ENCODE assay signal across 1 cellular context in the genomic region with DNA sequence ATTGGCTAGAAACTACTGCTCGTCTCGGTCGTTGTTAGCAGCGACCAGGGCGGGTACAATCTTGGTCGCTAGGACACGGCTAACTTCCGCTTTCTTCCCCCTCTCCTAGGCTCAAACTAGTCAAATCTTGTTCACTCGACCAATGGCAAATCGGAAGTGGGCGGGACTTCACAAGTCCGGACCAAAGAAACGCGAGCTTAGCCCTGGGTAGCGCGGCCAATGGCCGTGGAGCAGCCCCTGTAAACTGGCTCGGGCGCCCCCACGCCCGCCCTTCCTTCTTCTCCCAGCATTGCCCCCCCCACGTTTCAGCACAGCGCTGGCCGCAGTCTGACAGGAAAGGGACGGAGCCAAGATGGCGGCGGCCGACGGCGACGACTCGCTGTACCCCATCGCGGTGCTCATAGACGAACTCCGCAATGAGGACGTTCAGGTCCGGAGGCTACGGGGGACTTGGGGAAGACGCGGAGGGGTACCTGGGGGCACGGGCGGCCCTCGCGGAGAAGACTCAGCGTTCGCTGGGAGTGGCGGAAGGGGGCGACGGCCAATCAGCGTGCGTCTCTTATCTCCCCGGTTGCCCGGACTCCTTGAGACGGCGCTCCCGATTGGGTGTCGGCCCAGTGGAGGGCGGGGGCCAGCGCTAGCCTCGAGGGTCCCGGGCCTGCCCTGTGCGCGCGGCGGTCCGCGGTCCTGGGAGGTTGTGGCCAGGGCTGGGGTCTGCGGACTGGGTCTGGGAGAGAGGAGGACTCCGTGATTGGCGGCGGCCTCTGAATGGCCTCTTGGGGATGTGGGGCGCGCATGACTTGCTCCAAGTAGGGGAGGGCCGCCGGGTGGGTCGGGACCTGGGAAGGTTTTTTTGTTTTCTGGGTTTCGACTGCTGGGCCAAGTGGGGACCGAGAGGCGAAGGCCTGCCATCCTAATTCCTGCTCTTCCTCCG.
TF ChIP-seq lines count a peak whose summit lies in the region.

A gene (plus strand): TSS at position 308 of the 934 bp plus-strand sequence. CDS start 45 bp downstream, at position 353.

TF ChIP-seq in HepG2, 621 proteins besides CTCF, POLR2A, EP300 and RAD21 (continued from another document):
- TF ChIP-seq, protein P1, sequence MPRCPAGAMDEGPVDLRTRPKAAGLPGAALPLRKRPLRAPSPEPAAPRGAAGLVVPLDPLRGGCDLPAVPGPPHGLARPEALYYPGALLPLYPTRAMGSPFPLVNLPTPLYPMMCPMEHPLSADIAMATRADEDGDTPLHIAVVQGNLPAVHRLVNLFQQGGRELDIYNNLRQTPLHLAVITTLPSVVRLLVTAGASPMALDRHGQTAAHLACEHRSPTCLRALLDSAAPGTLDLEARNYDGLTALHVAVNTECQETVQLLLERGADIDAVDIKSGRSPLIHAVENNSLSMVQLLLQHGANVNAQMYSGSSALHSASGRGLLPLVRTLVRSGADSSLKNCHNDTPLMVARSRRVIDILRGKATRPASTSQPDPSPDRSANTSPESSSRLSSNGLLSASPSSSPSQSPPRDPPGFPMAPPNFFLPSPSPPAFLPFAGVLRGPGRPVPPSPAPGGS (CRISPR knock-in tag; IDR thresholded peaks at IDR 0.05), result peak; percentile 28; the same call in 1 of the 2 replicates
- TF ChIP-seq, protein P2, sequence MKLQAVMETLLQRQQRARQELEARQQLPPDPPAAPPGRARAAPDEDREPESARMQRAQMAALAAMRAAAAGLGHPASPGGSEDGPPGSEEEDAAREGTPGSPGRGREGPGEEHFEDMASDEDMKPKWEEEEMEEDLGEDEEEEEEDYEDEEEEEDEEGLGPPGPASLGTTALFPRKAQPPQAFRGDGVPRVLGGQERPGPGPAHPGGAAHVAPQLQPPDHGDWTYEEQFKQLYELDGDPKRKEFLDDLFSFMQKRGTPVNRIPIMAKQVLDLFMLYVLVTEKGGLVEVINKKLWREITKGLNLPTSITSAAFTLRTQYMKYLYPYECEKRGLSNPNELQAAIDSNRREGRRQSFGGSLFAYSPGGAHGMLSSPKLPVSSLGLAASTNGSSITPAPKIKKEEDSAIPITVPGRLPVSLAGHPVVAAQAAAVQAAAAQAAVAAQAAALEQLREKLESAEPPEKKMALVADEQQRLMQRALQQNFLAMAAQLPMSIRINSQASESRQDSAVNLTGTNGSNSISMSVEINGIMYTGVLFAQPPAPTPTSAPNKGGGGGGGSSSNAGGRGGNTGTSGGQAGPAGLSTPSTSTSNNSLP (IDR thresholded peaks at IDR 0.05; ENCODE audit: low read depth, low read length), result peak; percentile 19; the same call in 1 of the 2 replicates
- TF ChIP-seq SKI (IDR thresholded peaks at IDR 0.05; ENCODE audit: partially characterized antibody), result peak; percentile 17
- 0 out of 2 replicates have a peak, but pooled peaks have one; percentile 46 for TF ChIP-seq JUND (CRISPR knock-in tag; IDR thresholded peaks at IDR 0.05)
- TF ChIP-seq ZNF7 (CRISPR knock-in tag; IDR thresholded peaks at IDR 0.05), result no peak
- 0 out of 2 replicates have a peak, but pooled peaks have one; percentile 7 for TF ChIP-seq GPN1 (CRISPR knock-in tag; IDR thresholded peaks at IDR 0.05; ENCODE audit: borderline replicate concordance)
- no peak for TF ChIP-seq ZFP62 (CRISPR knock-in tag; IDR thresholded peaks at IDR 0.05)
- TF ChIP-seq RFX1 (IDR thresholded peaks at IDR 0.05), result peak; percentile 100
- peak; percentile 55; the same call in 1 of the 2 replicates for TF ChIP-seq ZNF556 (CRISPR knock-in tag; IDR thresholded peaks at IDR 0.05; ENCODE audit: borderline replicate concordance)
- peak; percentile 91 for TF ChIP-seq ZFX (CRISPR knock-in tag; IDR thresholded peaks at IDR 0.05; ENCODE audit: low read depth)
- peak; percentile 50; the same call in 1 of the 2 replicates for TF ChIP-seq MYC (CRISPR knock-in tag; IDR thresholded peaks at IDR 0.05; ENCODE audit: borderline replicate concordance)
- no peak; the same call in 1 of the 2 replicates for TF ChIP-seq TOE1 (CRISPR knock-in tag; IDR thresholded peaks at IDR 0.05)
- TF ChIP-seq MEIS1 (CRISPR knock-in tag; IDR thresholded peaks at IDR 0.05; ENCODE audit: borderline replicate concordance), result peak; percentile 76; the same call in 1 of the 2 replicates
- no peak for TF ChIP-seq KDM3A (CRISPR knock-in tag; IDR thresholded peaks at IDR 0.05; ENCODE audit: low read depth)
- TF ChIP-seq HNF4G (IDR thresholded peaks at IDR 0.05; ENCODE audit: borderline replicate concordance, low read depth, low read length), result no peak
- no peak for TF ChIP-seq HNF4G (CRISPR knock-in tag; IDR thresholded peaks at IDR 0.05; ENCODE audit: borderline replicate concordance, low read depth)
- TF ChIP-seq, protein P3, sequence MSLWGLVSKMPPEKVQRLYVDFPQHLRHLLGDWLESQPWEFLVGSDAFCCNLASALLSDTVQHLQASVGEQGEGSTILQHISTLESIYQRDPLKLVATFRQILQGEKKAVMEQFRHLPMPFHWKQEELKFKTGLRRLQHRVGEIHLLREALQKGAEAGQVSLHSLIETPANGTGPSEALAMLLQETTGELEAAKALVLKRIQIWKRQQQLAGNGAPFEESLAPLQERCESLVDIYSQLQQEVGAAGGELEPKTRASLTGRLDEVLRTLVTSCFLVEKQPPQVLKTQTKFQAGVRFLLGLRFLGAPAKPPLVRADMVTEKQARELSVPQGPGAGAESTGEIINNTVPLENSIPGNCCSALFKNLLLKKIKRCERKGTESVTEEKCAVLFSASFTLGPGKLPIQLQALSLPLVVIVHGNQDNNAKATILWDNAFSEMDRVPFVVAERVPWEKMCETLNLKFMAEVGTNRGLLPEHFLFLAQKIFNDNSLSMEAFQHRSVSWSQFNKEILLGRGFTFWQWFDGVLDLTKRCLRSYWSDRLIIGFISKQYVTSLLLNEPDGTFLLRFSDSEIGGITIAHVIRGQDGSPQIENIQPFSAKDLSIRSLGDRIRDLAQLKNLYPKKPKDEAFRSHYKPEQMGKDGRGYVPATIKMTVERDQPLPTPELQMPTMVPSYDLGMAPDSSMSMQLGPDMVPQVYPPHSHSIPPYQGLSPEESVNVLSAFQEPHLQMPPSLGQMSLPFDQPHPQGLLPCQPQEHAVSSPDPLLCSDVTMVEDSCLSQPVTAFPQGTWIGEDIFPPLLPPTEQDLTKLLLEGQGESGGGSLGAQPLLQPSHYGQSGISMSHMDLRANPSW (CRISPR knock-in tag; IDR thresholded peaks at IDR 0.05; ENCODE audit: borderline replicate concordance), result peak; percentile 30; the same call in 1 of the 2 replicates
- TF ChIP-seq ZFP41 (CRISPR knock-in tag; IDR thresholded peaks at IDR 0.05; ENCODE audit: borderline replicate concordance), result no peak; the same call in 1 of the 2 replicates
- TF ChIP-seq, protein P4, sequence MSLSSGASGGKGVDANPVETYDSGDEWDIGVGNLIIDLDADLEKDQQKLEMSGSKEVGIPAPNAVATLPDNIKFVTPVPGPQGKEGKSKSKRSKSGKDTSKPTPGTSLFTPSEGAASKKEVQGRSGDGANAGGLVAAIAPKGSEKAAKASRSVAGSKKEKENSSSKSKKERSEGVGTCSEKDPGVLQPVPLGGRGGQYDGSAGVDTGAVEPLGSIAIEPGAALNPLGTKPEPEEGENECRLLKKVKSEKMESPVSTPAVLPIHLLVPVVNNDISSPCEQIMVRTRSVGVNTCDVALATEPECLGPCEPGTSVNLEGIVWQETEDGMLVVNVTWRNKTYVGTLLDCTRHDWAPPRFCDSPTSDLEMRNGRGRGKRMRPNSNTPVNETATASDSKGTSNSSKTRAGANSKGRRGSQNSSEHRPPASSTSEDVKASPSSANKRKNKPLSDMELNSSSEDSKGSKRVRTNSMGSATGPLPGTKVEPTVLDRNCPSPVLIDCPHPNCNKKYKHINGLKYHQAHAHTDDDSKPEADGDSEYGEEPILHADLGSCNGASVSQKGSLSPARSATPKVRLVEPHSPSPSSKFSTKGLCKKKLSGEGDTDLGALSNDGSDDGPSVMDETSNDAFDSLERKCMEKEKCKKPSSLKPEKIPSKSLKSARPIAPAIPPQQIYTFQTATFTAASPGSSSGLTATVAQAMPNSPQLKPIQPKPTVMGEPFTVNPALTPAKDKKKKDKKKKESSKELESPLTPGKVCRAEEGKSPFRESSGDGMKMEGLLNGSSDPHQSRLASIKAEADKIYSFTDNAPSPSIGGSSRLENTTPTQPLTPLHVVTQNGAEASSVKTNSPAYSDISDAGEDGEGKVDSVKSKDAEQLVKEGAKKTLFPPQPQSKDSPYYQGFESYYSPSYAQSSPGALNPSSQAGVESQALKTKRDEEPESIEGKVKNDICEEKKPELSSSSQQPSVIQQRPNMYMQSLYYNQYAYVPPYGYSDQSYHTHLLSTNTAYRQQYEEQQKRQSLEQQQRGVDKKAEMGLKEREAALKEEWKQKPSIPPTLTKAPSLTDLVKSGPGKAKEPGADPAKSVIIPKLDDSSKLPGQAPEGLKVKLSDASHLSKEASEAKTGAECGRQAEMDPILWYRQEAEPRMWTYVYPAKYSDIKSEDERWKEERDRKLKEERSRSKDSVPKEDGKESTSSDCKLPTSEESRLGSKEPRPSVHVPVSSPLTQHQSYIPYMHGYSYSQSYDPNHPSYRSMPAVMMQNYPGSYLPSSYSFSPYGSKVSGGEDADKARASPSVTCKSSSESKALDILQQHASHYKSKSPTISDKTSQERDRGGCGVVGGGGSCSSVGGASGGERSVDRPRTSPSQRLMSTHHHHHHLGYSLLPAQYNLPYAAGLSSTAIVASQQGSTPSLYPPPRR (CRISPR knock-in tag; IDR thresholded peaks at IDR 0.05; ENCODE audit: borderline replicate concordance), result peak; percentile 58; the same call in 1 of the 2 replicates
- TF ChIP-seq, protein P5, sequence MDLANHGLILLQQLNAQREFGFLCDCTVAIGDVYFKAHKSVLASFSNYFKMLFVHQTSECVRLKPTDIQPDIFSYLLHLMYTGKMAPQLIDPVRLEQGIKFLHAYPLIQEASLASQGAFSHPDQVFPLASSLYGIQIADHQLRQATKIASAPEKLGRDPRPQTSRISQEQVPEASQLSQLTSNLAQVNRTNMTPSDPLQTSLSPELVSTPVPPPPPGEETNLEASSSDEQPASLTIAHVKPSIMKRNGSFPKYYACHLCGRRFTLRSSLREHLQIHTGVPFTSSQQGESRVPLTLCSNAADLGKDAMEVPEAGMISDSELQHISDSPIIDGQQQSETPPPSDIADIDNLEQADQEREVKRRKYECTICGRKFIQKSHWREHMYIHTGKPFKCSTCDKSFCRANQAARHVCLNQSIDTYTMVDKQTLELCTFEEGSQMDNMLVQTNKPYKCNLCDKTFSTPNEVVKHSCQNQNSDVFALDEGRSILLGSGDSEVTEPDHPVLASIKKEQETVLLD (CRISPR knock-in tag; IDR thresholded peaks at IDR 0.05; ENCODE audit: low read depth), result peak; percentile 17; the same call in 1 of the 2 replicates
- TF ChIP-seq PRPF4 (IDR thresholded peaks at IDR 0.05; ENCODE audit: low read depth, low read length, poor library complexity, severe bottlenecking), result no peak
- no peak for TF ChIP-seq ZNF329 (CRISPR knock-in tag; IDR thresholded peaks at IDR 0.05; ENCODE audit: low read depth)
- TF ChIP-seq, protein P6, sequence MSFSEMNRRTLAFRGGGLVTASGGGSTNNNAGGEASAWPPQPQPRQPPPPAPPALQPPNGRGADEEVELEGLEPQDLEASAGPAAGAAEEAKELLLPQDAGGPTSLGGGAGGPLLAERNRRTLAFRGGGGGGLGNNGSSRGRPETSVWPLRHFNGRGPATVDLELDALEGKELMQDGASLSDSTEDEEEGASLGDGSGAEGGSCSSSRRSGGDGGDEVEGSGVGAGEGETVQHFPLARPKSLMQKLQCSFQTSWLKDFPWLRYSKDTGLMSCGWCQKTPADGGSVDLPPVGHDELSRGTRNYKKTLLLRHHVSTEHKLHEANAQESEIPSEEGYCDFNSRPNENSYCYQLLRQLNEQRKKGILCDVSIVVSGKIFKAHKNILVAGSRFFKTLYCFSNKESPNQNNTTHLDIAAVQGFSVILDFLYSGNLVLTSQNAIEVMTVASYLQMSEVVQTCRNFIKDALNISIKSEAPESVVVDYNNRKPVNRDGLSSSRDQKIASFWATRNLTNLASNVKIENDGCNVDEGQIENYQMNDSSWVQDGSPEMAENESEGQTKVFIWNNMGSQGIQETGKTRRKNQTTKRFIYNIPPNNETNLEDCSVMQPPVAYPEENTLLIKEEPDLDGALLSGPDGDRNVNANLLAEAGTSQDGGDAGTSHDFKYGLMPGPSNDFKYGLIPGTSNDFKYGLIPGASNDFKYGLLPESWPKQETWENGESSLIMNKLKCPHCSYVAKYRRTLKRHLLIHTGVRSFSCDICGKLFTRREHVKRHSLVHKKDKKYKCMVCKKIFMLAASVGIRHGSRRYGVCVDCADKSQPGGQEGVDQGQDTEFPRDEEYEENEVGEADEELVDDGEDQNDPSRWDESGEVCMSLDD (CRISPR knock-in tag; IDR thresholded peaks at IDR 0.05; ENCODE audit: borderline replicate concordance), result no peak
- peak; percentile 79 for TF ChIP-seq MAZ (IDR thresholded peaks at IDR 0.05; ENCODE audit: borderline replicate concordance, low read depth, low read length)
- peak; percentile 70 for TF ChIP-seq MAZ (CRISPR knock-in tag; IDR thresholded peaks at IDR 0.05; ENCODE audit: low read depth)
- no peak for TF ChIP-seq REXO4 (CRISPR knock-in tag; IDR thresholded peaks at IDR 0.05; ENCODE audit: borderline replicate concordance)
- TF ChIP-seq ISX (CRISPR knock-in tag; conservative IDR thresholded peaks at IDR 0.05), result no peak
- peak; percentile 54 for TF ChIP-seq PTBP1 (IDR thresholded peaks at IDR 0.05; ENCODE audit: low read depth, low read length, poor library complexity, severe bottlenecking)
- peak; percentile 35; the same call in 1 of the 2 replicates for TF ChIP-seq SIN3A (IDR thresholded peaks at IDR 0.05; ENCODE audit: borderline replicate concordance, low read depth, low read length)
- TF ChIP-seq IKZF1 (IDR thresholded peaks at IDR 0.05), result no peak
- no peak for TF ChIP-seq ZNF674 (CRISPR knock-in tag; IDR thresholded peaks at IDR 0.05; ENCODE audit: low read depth)
- TF ChIP-seq, protein P7, sequence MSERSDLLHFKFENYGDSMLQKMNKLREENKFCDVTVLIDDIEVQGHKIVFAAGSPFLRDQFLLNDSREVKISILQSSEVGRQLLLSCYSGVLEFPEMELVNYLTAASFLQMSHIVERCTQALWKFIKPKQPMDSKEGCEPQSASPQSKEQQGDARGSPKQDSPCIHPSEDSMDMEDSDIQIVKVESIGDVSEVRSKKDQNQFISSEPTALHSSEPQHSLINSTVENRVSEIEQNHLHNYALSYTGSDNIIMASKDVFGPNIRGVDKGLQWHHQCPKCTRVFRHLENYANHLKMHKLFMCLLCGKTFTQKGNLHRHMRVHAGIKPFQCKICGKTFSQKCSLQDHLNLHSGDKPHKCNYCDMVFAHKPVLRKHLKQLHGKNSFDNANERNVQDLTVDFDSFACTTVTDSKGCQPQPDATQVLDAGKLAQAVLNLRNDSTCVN (CRISPR knock-in tag; IDR thresholded peaks at IDR 0.05; ENCODE audit: borderline replicate concordance), result peak; percentile 28; the same call in 1 of the 2 replicates
- TF ChIP-seq, protein P8, sequence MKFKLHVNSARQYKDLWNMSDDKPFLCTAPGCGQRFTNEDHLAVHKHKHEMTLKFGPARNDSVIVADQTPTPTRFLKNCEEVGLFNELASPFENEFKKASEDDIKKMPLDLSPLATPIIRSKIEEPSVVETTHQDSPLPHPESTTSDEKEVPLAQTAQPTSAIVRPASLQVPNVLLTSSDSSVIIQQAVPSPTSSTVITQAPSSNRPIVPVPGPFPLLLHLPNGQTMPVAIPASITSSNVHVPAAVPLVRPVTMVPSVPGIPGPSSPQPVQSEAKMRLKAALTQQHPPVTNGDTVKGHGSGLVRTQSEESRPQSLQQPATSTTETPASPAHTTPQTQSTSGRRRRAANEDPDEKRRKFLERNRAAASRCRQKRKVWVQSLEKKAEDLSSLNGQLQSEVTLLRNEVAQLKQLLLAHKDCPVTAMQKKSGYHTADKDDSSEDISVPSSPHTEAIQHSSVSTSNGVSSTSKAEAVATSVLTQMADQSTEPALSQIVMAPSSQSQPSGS (CRISPR knock-in tag; IDR thresholded peaks at IDR 0.05), result no peak
- 0 out of 2 replicates have a peak, but pooled peaks have one; percentile 58 for TF ChIP-seq ZIK1 (CRISPR knock-in tag; IDR thresholded peaks at IDR 0.05; ENCODE audit: borderline replicate concordance, low read depth)
- TF ChIP-seq NR3C1 (CRISPR knock-in tag; IDR thresholded peaks at IDR 0.05), result no peak
